8 cellular contexts compared by ENCODE assay signal in genomic region chr6:28895131-28895812, GRCh38. TPM values are rescaled to one million over a fixed set of nuclear protein-coding genes. Genes with fewer than 3 reads are reported as not detected.
A peak's percentile ranks its signal among the peaks of the same experiment; 100 is the strongest.
DNase-seq lines count a peak whose midpoint lies in the region; FAIRE-seq and TF ChIP-seq lines count a peak whose summit lies in the region.

No MANE protein-coding gene starts in this region.

- peaks cover 7% of the 10 kb centered on the region for H3K9me3 Mint-ChIP-seq in neural progenitor cell

- no peaks in the 10 kb centered on the region for H3K27me3 ChIP-seq in MM.1S (replicated peaks; ENCODE audit: insufficient read depth, low read length)
- no peaks in the 10 kb centered on the region for H3K27me3 ChIP-seq in neural progenitor cell
- no peaks in the 10 kb centered on the region for H3K27me3 ChIP-seq in stomach smooth muscle (ENCODE audit: control insufficient read depth in 1 of 2, insufficient read depth in 2 of 2, low read length in 2 of 2)

- H3K4me3 ChIP-seq in MM.1S (ENCODE audit: low read length): peak overlapping the region; percentile 88
- peak overlapping the region; percentile 72 for H3K4me3 ChIP-seq in neural progenitor cell
- H3K4me3 ChIP-seq in stomach smooth muscle (ENCODE audit: low read length in 2 of 2): peak overlapping the region; percentile 92 to 98

- H3K9ac ChIP-seq in MM.1S (ENCODE audit: low read length) (peak overlapping the region; percentile 98), neural progenitor cell (peak overlapping the region; percentile 48), stomach smooth muscle (ENCODE audit: low read length in 2 of 2) (peak overlapping the region; percentile 100)

- FAIRE-seq in G401.6 (lab: Jason Lieb, UNC): peak; percentile 97

- H2AFZ ChIP-seq in MM.1S (ENCODE audit: low read length) (peak overlapping the region; percentile 83), neural progenitor cell (replicated peaks) (peak overlapping the region; percentile 59)

- H3K36me3 Mint-ChIP-seq in neural progenitor cell: peaks cover 13% of the 10 kb centered on the region

- H3F3A ChIP-seq in MM.1S (ENCODE audit: insufficient read depth, low read length) (peaks cover 26% of the 10 kb centered on the region), neural progenitor cell (ENCODE audit: low read depth) (peaks cover 42% of the 10 kb centered on the region)

- H3K79me2 ChIP-seq in MM.1S (ENCODE audit: low read length) (no peaks in the 10 kb centered on the region), neural progenitor cell (ENCODE audit: low read depth) (no peaks in the 10 kb centered on the region)

- H3K9me3 ChIP-seq in MM.1S (replicated peaks; ENCODE audit: insufficient read depth, low read length): no peaks in the 10 kb centered on the region
- H3K9me3 ChIP-seq in neural progenitor cell (ENCODE audit: low read depth): no peaks in the 10 kb centered on the region
- no peaks in the 10 kb centered on the region for H3K9me3 ChIP-seq in stomach smooth muscle (ENCODE audit: control insufficient read depth in 2 of 2, low read length in 2 of 2)

- H3K27ac ChIP-seq in MM.1S (ENCODE audit: low read length): peak overlapping the region; percentile 97
- H3K27ac ChIP-seq in neural progenitor cell: peak overlapping the region; percentile 60
- peak overlapping the region; percentile 100 for H3K27ac ChIP-seq in stomach smooth muscle (ENCODE audit: low read length)

- H3K4me1 Mint-ChIP-seq in neural progenitor cell: peaks cover 14% of the 10 kb centered on the region

- H3K27ac Mint-ChIP-seq in neural progenitor cell: peak overlapping the region; percentile 99

- DNase-seq in HCEC 1CT (peak; percentile 92), MM.1S (peak; percentile 96), SIG-M5 (lab: John Stamatoyannopoulos, UW) (peak; percentile 42), foreskin melanocyte (peak; percentile 94), neural progenitor cell (ENCODE audit: low spot score) (peak; percentile 95)
- peak; percentile 89 for DNase-seq in activated naive CD4-positive, alpha-beta T cell treated with Interleukin-2 at 50 U/mL for 16 hours

- H3K27me3 Mint-ChIP-seq in neural progenitor cell (ENCODE audit: insufficient read depth, low read depth): peaks cover 23% of the 10 kb centered on the region

- no peak for TF ChIP-seq CTCF in MM.1S (IDR thresholded peaks at IDR 0.05; ENCODE audit: low read length)
- TF ChIP-seq CTCF in neural progenitor cell (IDR thresholded peaks at IDR 0.05): no peak

- H3K4me1 ChIP-seq in MM.1S (ENCODE audit: low read length): no peaks in the 10 kb centered on the region
- H3K4me1 ChIP-seq in neural progenitor cell: peaks cover 6% of the 10 kb centered on the region
- H3K4me1 ChIP-seq in stomach smooth muscle (ENCODE audit: control insufficient read depth, insufficient read depth, low read length): no peaks in the 10 kb centered on the region

- H3K9me2 ChIP-seq in MM.1S (replicated peaks; ENCODE audit: insufficient read depth, low read length): no peaks in the 10 kb centered on the region

- H3K4me2 ChIP-seq in MM.1S (ENCODE audit: low read depth, low read length): peak overlapping the region; percentile 93
- H3K4me2 ChIP-seq in neural progenitor cell: peak overlapping the region; percentile 78

- H3K36me3 ChIP-seq in MM.1S (replicated peaks; ENCODE audit: insufficient read depth, low read length) (no peaks in the 10 kb centered on the region), neural progenitor cell (no peaks in the 10 kb centered on the region), stomach smooth muscle (ENCODE audit: control insufficient read depth in 2 of 2, insufficient read depth in 2 of 2, low read length in 2 of 2) (no peaks in the 10 kb centered on the region)

- H4K20me1 ChIP-seq in MM.1S (ENCODE audit: insufficient read depth, low read length): no peaks in the 10 kb centered on the region
- H4K20me1 ChIP-seq in neural progenitor cell (ENCODE audit: low read depth): no peaks in the 10 kb centered on the region

- peak overlapping the region; percentile 96 for H3K4me3 Mint-ChIP-seq in neural progenitor cell

RNA-seq across cellular contexts. Expression of gene TRIM27, which starts 28.5 kb away (rescaled TPM):
- 69.0 and 94.5 TPM in 2 replicates for total RNA-seq in neural progenitor cell (ENCODE audit: low replicate concordance)

Comparison
In these comparisons a context has a peak if more than half of its experiments do, and no peak if none do; other contexts are left out.
1. Peak in every context shown above with its lines: DNase-seq, H3K4me3 ChIP-seq and H3K27ac ChIP-seq.
2. DNase-seq: peak in every context shown above with its lines; median percentile 96 in MM.1S; 95 in neural progenitor cell; 94 in foreskin melanocyte; 92 in HCEC 1CT; 89 in activated naive CD4-positive, alpha-beta T cell treated with Interleukin-2 at 50 U/mL for 16 hours; 42 in SIG-M5.
3. H3K9ac ChIP-seq: peak in every context shown above with its lines; median percentile 100 in stomach smooth muscle; 98 in MM.1S; 48 in neural progenitor cell.